Comparison of ENCODE assay signal across 37 cellular contexts in genomic region chr6:46689657-46690056, GRCh38. TPM values are rescaled to one million over a fixed set of nuclear protein-coding genes. Genes with fewer than 3 reads are reported as not detected.
"Had no signal": no experiment of that assay in that cellular context is flagged by ENCODE, and none has a peak within 500 bp of the region (broad histone marks: within the 10 kb centered on the region; RNA-seq: fewer than 3 reads in every experiment).

No MANE protein-coding gene starts in this region.

- H3K27me3 ChIP-seq: adrenal gland, body of pancreas had no signal

- H3K9me3 ChIP-seq: adrenal gland, body of pancreas had no signal

- H3K36me3 ChIP-seq: adrenal gland, WERI-Rb-1 had no signal

- ATAC-seq: activated CD4-positive, alpha-beta T cell treated with anti-CD3 and anti-CD28 coated beads for 36 hours; activated CD4-positive, CD25-positive, alpha-beta regulatory T cell treated with anti-CD3 and anti-CD28 coated beads, Interleukin-2, amount 50 U/mL, for 24 hours; activated CD8-positive, alpha-beta memory T cell treated with anti-CD3 and anti-CD28 coated beads, Interleukin-2, amount 10 ng/mL, durations not matched to agents 7 days and 5 days; activated CD8-positive, alpha-beta T cell treated with anti-CD3 and anti-CD28 coated beads, Interleukin-2, amount 10 ng/mL, durations not matched to agents 7 days and 5 days; activated naive CD4-positive, alpha-beta T cell treated with anti-CD3 and anti-CD28 coated beads, Interleukin-2, amount 50 U/mL, for 72 hours; activated T-cell treated with anti-CD3 and anti-CD28 coated beads, Interleukin-2, amount 50 U/mL, for 4 hours; activated T-cell treated with anti-CD3 and anti-CD28 coated beads, Interleukin-2, amount 50 U/mL, for 72 hours; activated T-helper 17 cell treated with anti-CD3 and anti-CD28 coated beads, Interleukin-2, amount 50 U/mL, for 72 hours; body of pancreas; WTC11 had no signal

- H3K4me3 ChIP-seq: adrenal gland, body of pancreas had no signal

- FAIRE-seq: astrocyte, TTC549 had no signal

- H3K27ac ChIP-seq: adrenal gland, body of pancreas, WERI-Rb-1 had no signal

- H3K4me1 ChIP-seq: adrenal gland, body of pancreas had no signal

- DNase-seq: activated CD4-positive, alpha-beta memory T cell treated with anti-CD3 and anti-CD28 coated beads, Interleukin-2, amount 10 ng/mL, durations not matched to agents 7 days and 5 days; activated CD4-positive, alpha-beta T cell treated with anti-CD3 and anti-CD28 coated beads for 1 hour; activated CD4-positive, alpha-beta T cell treated with anti-CD3 and anti-CD28 coated beads for 36 hours; activated CD4-positive, alpha-beta T cell treated with anti-CD3 and anti-CD28 coated beads for 48 hours; activated CD4-positive, alpha-beta T cell treated with anti-CD3 and anti-CD28 coated beads, Interleukin-2, amount 10 ng/mL, durations not matched to agents 7 days and 5 days; activated CD4-positive, alpha-beta T cell treated with anti-CD3 and anti-CD28 coated beads, Interleukin-2, amount 50 U/mL, for 48 hours; activated CD4-positive, CD25-positive, alpha-beta regulatory T cell; activated CD8-positive, alpha-beta memory T cell treated with anti-CD3 and anti-CD28 coated beads for 24 hours; activated CD8-positive, alpha-beta memory T cell treated with anti-CD3 and anti-CD28 coated beads, Interleukin-2, amount 10 ng/mL, durations not matched to agents 7 days and 5 days; activated CD8-positive, alpha-beta memory T cell treated with anti-CD3 and anti-CD28 coated beads, Interleukin-2, amount 50 U/mL, for 48 hours; activated CD8-positive, alpha-beta T cell treated with anti-CD3 and anti-CD28 coated beads, Interleukin-2, amount 10 ng/mL, durations not matched to agents 7 days and 5 days; activated effector memory CD4-positive, alpha-beta T cell treated with anti-CD3 and anti-CD28 coated beads, Interleukin-2, amount 50 U/mL, for 16 hours; activated gamma-delta T cell treated with Interleukin-2 at 50 U/mL for 16 hours; activated naive CD4-positive, alpha-beta T cell; activated naive CD4-positive, alpha-beta T cell treated with anti-CD3 and anti-CD28 coated beads for 36 hours; activated naive CD4-positive, alpha-beta T cell treated with anti-CD3 and anti-CD28 coated beads, Interleukin-2, amount 50 U/mL, for 16 hours; activated naive CD8-positive, alpha-beta T cell treated with anti-CD3 and anti-CD28 coated beads for 36 hours; activated T-cell treated with anti-CD3 and anti-CD28 coated beads, Interleukin-2, amount 50 U/mL, for 1 hour; activated T-cell treated with anti-CD3 and anti-CD28 coated beads, Interleukin-2, amount 50 U/mL, for 4 hours; activated T-cell treated with anti-CD3 and anti-CD28 coated beads, Interleukin-2, amount 50 U/mL, for 72 hours; adrenal gland; amniotic stem cell; body of pancreas; central memory CD4-positive, alpha-beta T cell; T-helper 1 cell; T-helper 2 cell; T-helper 9 cell; WERI-Rb-1 had no signal

RNA-seq across cellular contexts. Expression of gene TDRD6, which starts 2.0 kb away (rescaled TPM):
- total RNA-seq: activated CD4-positive, alpha-beta memory T cell treated with anti-CD3 and anti-CD28 coated beads, Interleukin-2, amount 10 ng/mL, durations not matched to agents 7 days and 5 days; activated CD4-positive, alpha-beta T cell treated with anti-CD3 and anti-CD28 coated beads for 36 hours; activated CD4-positive, alpha-beta T cell treated with anti-CD3 and anti-CD28 coated beads, Interleukin-2, amount 10 ng/mL, durations not matched to agents 7 days and 5 days; activated CD8-positive, alpha-beta memory T cell treated with anti-CD3 and anti-CD28 coated beads, Interleukin-2, amount 10 ng/mL, durations not matched to agents 7 days and 5 days; activated CD8-positive, alpha-beta T cell treated with anti-CD3 and anti-CD28 coated beads, Interleukin-2, amount 10 ng/mL, durations not matched to agents 7 days and 5 days; activated naive CD4-positive, alpha-beta T cell treated with anti-CD3 and anti-CD28 coated beads for 36 hours; activated naive CD4-positive, alpha-beta T cell treated with anti-CD3 and anti-CD28 coated beads, Interleukin-2, amount 50 U/mL, for 72 hours; activated naive CD8-positive, alpha-beta T cell treated with anti-CD3 and anti-CD28 coated beads for 36 hours; activated T-cell treated with anti-CD3 and anti-CD28 coated beads, Interleukin-2, amount 50 U/mL, for 4 hours; activated T-cell treated with anti-CD3 and anti-CD28 coated beads, Interleukin-2, amount 50 U/mL, for 72 hours; activated T-helper 1 cell treated with anti-CD3 and anti-CD28 coated beads, Interleukin-12 subunit alpha, Interleukin-12 subunit beta, Interleukin-2, Interleukin-4 antibody, amounts not matched to agents 30 ng/mL and 10 ng/mL and 1 ng/mL, durations not matched to agents 14 hours and 24 hours and 36 hours; activated T-helper 17 cell treated with anti-CD3 and anti-CD28 coated beads, Interleukin-2, amount 50 U/mL, for 72 hours had no signal

RNA-seq across cellular contexts. Expression of gene SLC25A27, which starts 36.9 kb away (rescaled TPM):
- total RNA-seq: activated CD4-positive, alpha-beta memory T cell treated with anti-CD3 and anti-CD28 coated beads, Interleukin-2, amount 10 ng/mL, durations not matched to agents 7 days and 5 days; activated CD4-positive, alpha-beta T cell treated with anti-CD3 and anti-CD28 coated beads, Interleukin-2, amount 10 ng/mL, durations not matched to agents 7 days and 5 days; activated CD8-positive, alpha-beta T cell treated with anti-CD3 and anti-CD28 coated beads, Interleukin-2, amount 10 ng/mL, durations not matched to agents 7 days and 5 days; activated T-helper 1 cell treated with anti-CD3 and anti-CD28 coated beads, Interleukin-12 subunit alpha, Interleukin-12 subunit beta, Interleukin-2, Interleukin-4 antibody, amounts not matched to agents 30 ng/mL and 10 ng/mL and 1 ng/mL, durations not matched to agents 14 hours and 24 hours and 36 hours had no signal

RNA-seq across cellular contexts. Expression of gene CYP39A1, which starts 37.0 kb away (rescaled TPM):
- total RNA-seq: activated CD4-positive, alpha-beta memory T cell treated with anti-CD3 and anti-CD28 coated beads, Interleukin-2, amount 10 ng/mL, durations not matched to agents 7 days and 5 days; activated CD4-positive, alpha-beta T cell treated with anti-CD3 and anti-CD28 coated beads for 36 hours; activated CD4-positive, alpha-beta T cell treated with anti-CD3 and anti-CD28 coated beads, Interleukin-2, amount 10 ng/mL, durations not matched to agents 7 days and 5 days; activated CD8-positive, alpha-beta memory T cell treated with anti-CD3 and anti-CD28 coated beads, Interleukin-2, amount 10 ng/mL, durations not matched to agents 7 days and 5 days; activated CD8-positive, alpha-beta T cell treated with anti-CD3 and anti-CD28 coated beads, Interleukin-2, amount 10 ng/mL, durations not matched to agents 7 days and 5 days; activated naive CD4-positive, alpha-beta T cell treated with anti-CD3 and anti-CD28 coated beads for 36 hours; activated naive CD4-positive, alpha-beta T cell treated with anti-CD3 and anti-CD28 coated beads, Interleukin-2, amount 50 U/mL, for 72 hours; activated naive CD8-positive, alpha-beta T cell treated with anti-CD3 and anti-CD28 coated beads for 36 hours; activated T-cell treated with anti-CD3 and anti-CD28 coated beads, Interleukin-2, amount 50 U/mL, for 4 hours; activated T-cell treated with anti-CD3 and anti-CD28 coated beads, Interleukin-2, amount 50 U/mL, for 72 hours; activated T-helper 1 cell treated with anti-CD3 and anti-CD28 coated beads, Interleukin-12 subunit alpha, Interleukin-12 subunit beta, Interleukin-2, Interleukin-4 antibody, amounts not matched to agents 30 ng/mL and 10 ng/mL and 1 ng/mL, durations not matched to agents 14 hours and 24 hours and 36 hours; activated T-helper 17 cell treated with anti-CD3 and anti-CD28 coated beads, Interleukin-2, amount 50 U/mL, for 72 hours had no signal

RNA-seq across cellular contexts. Expression of gene PLA2G7, which starts 45.5 kb away (rescaled TPM):
- total RNA-seq: activated CD4-positive, alpha-beta memory T cell treated with anti-CD3 and anti-CD28 coated beads, Interleukin-2, amount 10 ng/mL, durations not matched to agents 7 days and 5 days; activated CD4-positive, alpha-beta T cell treated with anti-CD3 and anti-CD28 coated beads for 36 hours; activated CD4-positive, alpha-beta T cell treated with anti-CD3 and anti-CD28 coated beads, Interleukin-2, amount 10 ng/mL, durations not matched to agents 7 days and 5 days; activated CD8-positive, alpha-beta memory T cell treated with anti-CD3 and anti-CD28 coated beads, Interleukin-2, amount 10 ng/mL, durations not matched to agents 7 days and 5 days; activated CD8-positive, alpha-beta T cell treated with anti-CD3 and anti-CD28 coated beads, Interleukin-2, amount 10 ng/mL, durations not matched to agents 7 days and 5 days; activated naive CD4-positive, alpha-beta T cell treated with anti-CD3 and anti-CD28 coated beads for 36 hours; activated naive CD4-positive, alpha-beta T cell treated with anti-CD3 and anti-CD28 coated beads, Interleukin-2, amount 50 U/mL, for 72 hours; activated naive CD8-positive, alpha-beta T cell treated with anti-CD3 and anti-CD28 coated beads for 36 hours; activated T-cell treated with anti-CD3 and anti-CD28 coated beads, Interleukin-2, amount 50 U/mL, for 4 hours; activated T-cell treated with anti-CD3 and anti-CD28 coated beads, Interleukin-2, amount 50 U/mL, for 72 hours; activated T-helper 1 cell treated with anti-CD3 and anti-CD28 coated beads, Interleukin-12 subunit alpha, Interleukin-12 subunit beta, Interleukin-2, Interleukin-4 antibody, amounts not matched to agents 30 ng/mL and 10 ng/mL and 1 ng/mL, durations not matched to agents 14 hours and 24 hours and 36 hours; activated T-helper 17 cell treated with anti-CD3 and anti-CD28 coated beads, Interleukin-2, amount 50 U/mL, for 72 hours had no signal

RNA-seq across cellular contexts. Expression of gene ANKRD66, which starts 57.1 kb away (rescaled TPM):
- total RNA-seq: activated CD4-positive, alpha-beta memory T cell treated with anti-CD3 and anti-CD28 coated beads, Interleukin-2, amount 10 ng/mL, durations not matched to agents 7 days and 5 days; activated CD4-positive, alpha-beta T cell treated with anti-CD3 and anti-CD28 coated beads for 36 hours; activated CD4-positive, alpha-beta T cell treated with anti-CD3 and anti-CD28 coated beads, Interleukin-2, amount 10 ng/mL, durations not matched to agents 7 days and 5 days; activated CD8-positive, alpha-beta memory T cell treated with anti-CD3 and anti-CD28 coated beads, Interleukin-2, amount 10 ng/mL, durations not matched to agents 7 days and 5 days; activated CD8-positive, alpha-beta T cell treated with anti-CD3 and anti-CD28 coated beads, Interleukin-2, amount 10 ng/mL, durations not matched to agents 7 days and 5 days; activated naive CD4-positive, alpha-beta T cell treated with anti-CD3 and anti-CD28 coated beads for 36 hours; activated naive CD4-positive, alpha-beta T cell treated with anti-CD3 and anti-CD28 coated beads, Interleukin-2, amount 50 U/mL, for 72 hours; activated naive CD8-positive, alpha-beta T cell treated with anti-CD3 and anti-CD28 coated beads for 36 hours; activated T-cell treated with anti-CD3 and anti-CD28 coated beads, Interleukin-2, amount 50 U/mL, for 4 hours; activated T-cell treated with anti-CD3 and anti-CD28 coated beads, Interleukin-2, amount 50 U/mL, for 72 hours; activated T-helper 1 cell treated with anti-CD3 and anti-CD28 coated beads, Interleukin-12 subunit alpha, Interleukin-12 subunit beta, Interleukin-2, Interleukin-4 antibody, amounts not matched to agents 30 ng/mL and 10 ng/mL and 1 ng/mL, durations not matched to agents 14 hours and 24 hours and 36 hours; activated T-helper 17 cell treated with anti-CD3 and anti-CD28 coated beads, Interleukin-2, amount 50 U/mL, for 72 hours; adrenal gland; aorta; astrocyte; body of pancreas; cardiac septum; WTC11 had no signal
- polyA plus RNA-seq: adrenal gland, aorta had no signal
